ENCODE assay signal across 8 cellular contexts in the genomic region with DNA sequence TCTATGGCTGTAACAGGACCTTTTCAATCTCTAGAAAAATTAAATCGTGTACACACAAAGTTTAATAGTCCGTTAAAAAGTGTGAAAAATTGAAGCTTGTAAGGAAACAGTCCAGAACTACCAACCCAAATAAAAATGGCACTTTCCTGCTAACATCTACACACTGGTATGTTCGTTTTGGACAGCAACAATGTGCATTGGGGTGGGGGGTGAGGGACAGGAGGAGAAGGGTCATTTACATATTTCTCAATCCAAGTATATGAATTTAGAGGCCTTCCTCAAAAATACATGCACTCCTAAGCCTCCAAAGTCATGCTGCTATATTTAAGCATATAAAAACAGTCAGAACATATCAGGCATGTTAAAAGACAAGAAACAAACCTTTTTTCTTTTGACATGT. TPM values are rescaled to one million over a fixed set of nuclear protein-coding genes. Genes with fewer than 3 reads are reported as not detected.
A peak's percentile ranks its signal among the peaks of the same experiment; 100 is the strongest.
DNase-seq lines count a peak whose midpoint lies in the region; ATAC-seq and TF ChIP-seq lines count a peak whose summit lies in the region.

No MANE protein-coding gene starts in this region.

- no peak for DNase-seq in activated T-cell treated with anti-CD3 and anti-CD28 coated beads, Interleukin-2, amount 50 U/mL, for 4 hours
- DNase-seq in activated T-cell treated with anti-CD3 and anti-CD28 coated beads, Interleukin-2, amount 50 U/mL, for 1 hour = no peak
- DNase-seq in activated naive CD8-positive, alpha-beta T cell treated with anti-CD3 and anti-CD28 coated beads, Interleukin-2, amount 50 U/mL, for 24 hours = no peak
- DNase-seq in tibial artery (no peak), ureter (ENCODE audit: low spot score) (no peak)

- H3K36me3 Mint-ChIP-seq in activated T-cell treated with anti-CD3 and anti-CD28 coated beads, Interleukin-2, amount 50 U/mL, for 4 hours (ENCODE audit: insufficient read depth) = peaks cover 36% of the 10 kb centered on the region
- H3K36me3 Mint-ChIP-seq in activated naive CD8-positive, alpha-beta T cell treated with anti-CD3 and anti-CD28 coated beads, Interleukin-2, amount 50 U/mL, for 24 hours (ENCODE audit: low read depth) = peaks cover 63% of the 10 kb centered on the region

- peaks cover 0 to 38% (median 19%) of the 10 kb centered on the region in 4 donors for H3K4me1 ChIP-seq in tibial artery

- no peaks in the 10 kb centered on the region for H3K27me3 Mint-ChIP-seq in activated T-cell treated with anti-CD3 and anti-CD28 coated beads, Interleukin-2, amount 50 U/mL, for 4 hours (ENCODE audit: low read depth)
- H3K27me3 Mint-ChIP-seq in activated naive CD8-positive, alpha-beta T cell treated with anti-CD3 and anti-CD28 coated beads, Interleukin-2, amount 50 U/mL, for 24 hours = no peaks in the 10 kb centered on the region

- peak overlapping the region; percentile 99 for H3K4me3 Mint-ChIP-seq in activated T-cell treated with anti-CD3 and anti-CD28 coated beads, Interleukin-2, amount 50 U/mL, for 4 hours
- H3K4me3 Mint-ChIP-seq in activated naive CD8-positive, alpha-beta T cell treated with anti-CD3 and anti-CD28 coated beads, Interleukin-2, amount 50 U/mL, for 24 hours = peak overlapping the region; percentile 92

- H3K27ac Mint-ChIP-seq in activated naive CD8-positive, alpha-beta T cell treated with anti-CD3 and anti-CD28 coated beads, Interleukin-2, amount 50 U/mL, for 24 hours = peak overlapping the region; percentile 98

- TF ChIP-seq CTCF in tibial artery (IDR thresholded peaks at IDR 0.05) = no peak

- peaks cover 4 to 15% (median 13%) of the 10 kb centered on the region in 3 donors for H3K36me3 ChIP-seq in tibial artery

- no peaks in the 10 kb centered on the region for H3K9me3 ChIP-seq in tibial artery

- H3K4me1 Mint-ChIP-seq in activated T-cell treated with anti-CD3 and anti-CD28 coated beads, Interleukin-2, amount 50 U/mL, for 4 hours (ENCODE audit: low read depth) = peaks cover 23% of the 10 kb centered on the region
- H3K4me1 Mint-ChIP-seq in activated naive CD8-positive, alpha-beta T cell treated with anti-CD3 and anti-CD28 coated beads, Interleukin-2, amount 50 U/mL, for 24 hours = peaks cover 26% of the 10 kb centered on the region

- H3K9me3 Mint-ChIP-seq in activated T-cell treated with anti-CD3 and anti-CD28 coated beads, Interleukin-2, amount 50 U/mL, for 4 hours = no peaks in the 10 kb centered on the region
- H3K9me3 Mint-ChIP-seq in activated naive CD8-positive, alpha-beta T cell treated with anti-CD3 and anti-CD28 coated beads, Interleukin-2, amount 50 U/mL, for 24 hours = no peaks in the 10 kb centered on the region

- no peak for ATAC-seq in activated T-cell treated with anti-CD3 and anti-CD28 coated beads, Interleukin-2, amount 50 U/mL, for 4 hours
- no peak for ATAC-seq in activated naive CD8-positive, alpha-beta T cell treated with anti-CD3 and anti-CD28 coated beads, Interleukin-2, amount 50 U/mL, for 24 hours
- ATAC-seq in HG03571 (IDR thresholded peaks at IDR 0.05; ENCODE audit: unreplicated experiment) (no peak), HG03045 (IDR thresholded peaks at IDR 0.05; ENCODE audit: unreplicated experiment) (no peak)

- intact Hi-C loops in tibial artery (cut with DNase I; ENCODE audit: low total_unique reads) = no loop called here

- H3K27me3 ChIP-seq in layer of hippocampus (ENCODE audit: control insufficient read depth, insufficient read depth, low read length) (no peaks in the 10 kb centered on the region), tibial artery (no peaks in the 10 kb centered on the region)

- H3K27ac ChIP-seq in layer of hippocampus (ENCODE audit: low read depth, low read length) (peak overlapping the region; percentile 38), tibial artery (peak overlapping the region; percentile 95 to 100)

- H3K4me3 ChIP-seq in tibial artery = peak overlapping the region; percentile 86 to 92

RNA-seq across cellular contexts. Expression of a gene that starts 2.5 kb away (rescaled TPM):
- total RNA-seq in activated T-cell treated with anti-CD3 and anti-CD28 coated beads, Interleukin-2, amount 50 U/mL, for 4 hours = 10 to 100 TPM; 71.7 to 80.1 (median 72.9) TPM
- 59.0 TPM for total RNA-seq in ureter

RNA-seq across cellular contexts. Expression of a gene that starts 49.4 kb away (rescaled TPM):
- under 1 TPM; 0.19 to 0.61 (median 0.29) TPM for total RNA-seq in activated T-cell treated with anti-CD3 and anti-CD28 coated beads, Interleukin-2, amount 50 U/mL, for 4 hours
- 61.5 TPM for total RNA-seq in ureter

Comparison
In these comparisons a context has a peak if more than half of its experiments do, and no peak if none do; other contexts are left out.
1. RNA of a gene that starts 49.4 kb away (total RNA-seq): 61.5 TPM in ureter (single experiment); 0.19 to 0.61 TPM in activated T-cell treated with anti-CD3 and anti-CD28 coated beads, Interleukin-2, amount 50 U/mL, for 4 hours; every median in the first group is over 10 times any median in the second.